14 cellular contexts compared by ENCODE assay signal in genomic region chr10:68469838-68470237, GRCh38. TPM values are rescaled to one million over a fixed set of nuclear protein-coding genes. Genes with fewer than 3 reads are reported as not detected.
A peak's percentile ranks its signal among the peaks of the same experiment; 100 is the strongest.
DNase-seq lines count a peak whose midpoint lies in the region; ATAC-seq and TF ChIP-seq lines count a peak whose summit lies in the region.
"Had no signal": no experiment of that assay in that cellular context is flagged by ENCODE, and none has a peak within 500 bp of the region (broad histone marks: within the 10 kb centered on the region; RNA-seq: fewer than 3 reads in every experiment).

No MANE protein-coding gene starts in this region.

- POLR2A ChIA-PET in CD8-positive, alpha-beta memory T cell (lab: Charles Lee) = no interaction called here

- no peak for DNase-seq in GM06990 (ENCODE audit: extremely low read depth, insufficient read length)
- DNase-seq in SJCRH30 = no peak
- DNase-seq in left lobe of liver (ENCODE audit: low spot score) = no peak
- DNase-seq in suprapubic skin (ENCODE audit: low spot score in 2 of 2) = no peak
- DNase-seq in stimulated activated naive CD4-positive, alpha-beta T cell treated with Interleukin-2 at 50 U/mL for 16 hours (lab: John Stamatoyannopoulos, UW) = no peak
- DNase-seq in CD8-positive, alpha-beta memory T cell = no peak
- DNase-seq: activated CD8-positive, alpha-beta memory T cell treated with anti-CD3 and anti-CD28 coated beads, Interleukin-2, amount 50 U/mL, for 48 hours; HCEC 1CT; IMR-90; T-helper 9 cell had no signal

- ATAC-seq in left lobe of liver = no peak
- ATAC-seq: esophagus mucosa had no signal

- no peaks in the 10 kb centered on the region for H3K4me1 ChIP-seq in SJCRH30
- H3K4me1 ChIP-seq in suprapubic skin = peaks cover 13% of the 10 kb centered on the region
- H3K4me1 ChIP-seq in CD8-positive, alpha-beta memory T cell (ENCODE audit: insufficient read depth, low read length) = peaks cover 6% of the 10 kb centered on the region

- H3K4me3 ChIP-seq in GM06990 (replicated peaks; ENCODE audit: low read depth, low read length) (peak overlapping the region; percentile 87), SJCRH30 (peak overlapping the region; percentile 75), iPS-18c (ENCODE audit: insufficient read depth, low read depth, low read length) (peak overlapping the region; percentile 93), suprapubic skin (no peak overlapping the region)
- no peak overlapping the region for H3K4me3 ChIP-seq in CD8-positive, alpha-beta memory T cell (ENCODE audit: low read length)
- H3K4me3 ChIP-seq: vagina had no signal

- H3K4me1 Mint-ChIP-seq in CD8-positive, alpha-beta memory T cell = peaks cover 10 to 31% (median 22%) of the 10 kb centered on the region in 3 donors

- peak overlapping the region in 3 of 7 donors; percentile 15 to 99 (median 96) for H3K4me3 Mint-ChIP-seq in CD8-positive, alpha-beta memory T cell

- no peak for TF ChIP-seq CTCF in 22Rv1 (IDR thresholded peaks at IDR 0.05)
- no peak for TF ChIP-seq CTCF in GM06990 (IDR thresholded peaks at IDR 0.05; ENCODE audit: insufficient read depth, low read length, poor library complexity, severe bottlenecking)
- TF ChIP-seq CTCF in suprapubic skin (IDR thresholded peaks at IDR 0.05) = no peak

- no peaks in the 10 kb centered on the region for H3K27me3 ChIP-seq in GM06990 (replicated peaks; ENCODE audit: control insufficient read depth, insufficient read depth, low read length)
- no peaks in the 10 kb centered on the region for H3K27me3 ChIP-seq in SJCRH30
- H3K27me3 ChIP-seq in suprapubic skin = no peaks in the 10 kb centered on the region
- H3K27me3 ChIP-seq in CD8-positive, alpha-beta memory T cell (ENCODE audit: insufficient read depth, low read length, poor library complexity, severe bottlenecking) = no peaks in the 10 kb centered on the region
- H3K27me3 ChIP-seq: vagina had no signal

- 94% methylated on average over 4 of the region's 4 CpGs for WGBS in suprapubic skin

- H3K36me3 ChIP-seq in GM06990 (ENCODE audit: control insufficient read depth, insufficient read depth, low read length) (no peaks in the 10 kb centered on the region; the same call in 1 of the 2 replicates), SJCRH30 (peaks cover 31% of the 10 kb centered on the region), suprapubic skin (peaks cover 4% of the 10 kb centered on the region)
- H3K36me3 ChIP-seq in CD8-positive, alpha-beta memory T cell (ENCODE audit: insufficient read depth, low read length) = no peaks in the 10 kb centered on the region
- H3K36me3 ChIP-seq: vagina had no signal

- no peaks in the 10 kb centered on the region for H3K9me3 Mint-ChIP-seq in CD8-positive, alpha-beta memory T cell

- CTCF ChIA-PET in CD8-positive, alpha-beta memory T cell (lab: Charles Lee) = no interaction called here

- peaks cover 0 to 6% (median 2%) of the 10 kb centered on the region in 3 donors for H3K36me3 Mint-ChIP-seq in CD8-positive, alpha-beta memory T cell

- no peaks in the 10 kb centered on the region for H3K27me3 Mint-ChIP-seq in CD8-positive, alpha-beta memory T cell

- no peak for TF ChIP-seq EP300 in suprapubic skin (IDR thresholded peaks at IDR 0.05)

- 0 out of 2 replicates have a peak overlapping the region, but pooled peaks have one; percentile 93 for H3K27ac ChIP-seq in 22Rv1
- H3K27ac ChIP-seq in SJCRH30 = no peak overlapping the region
- H3K27ac ChIP-seq in suprapubic skin = no peak overlapping the region
- H3K27ac ChIP-seq in CD8-positive, alpha-beta memory T cell (ENCODE audit: low read depth, low read length) = no peak overlapping the region
- H3K27ac ChIP-seq: vagina had no signal

- H3K9me3 ChIP-seq in SJCRH30 (replicated peaks) (no peaks in the 10 kb centered on the region), iPS-18c (ENCODE audit: control insufficient read depth, insufficient read depth, low read length) (no peaks in the 10 kb centered on the region), suprapubic skin (no peaks in the 10 kb centered on the region)
- H3K9me3 ChIP-seq in CD8-positive, alpha-beta memory T cell (ENCODE audit: low read length) = no peaks in the 10 kb centered on the region
- H3K9me3 ChIP-seq: vagina had no signal

- H3K27ac Mint-ChIP-seq in CD8-positive, alpha-beta memory T cell = no peak overlapping the region

- no peak for TF ChIP-seq POLR2A in suprapubic skin (IDR thresholded peaks at IDR 0.05)

RNA-seq across cellular contexts. Expression of gene DNA2, which starts 1.9 kb away (rescaled TPM):
- total RNA-seq in SJCRH30 (2014; rRNA removed; shearing (Covaris generic)) = 38.3 and 45.5 TPM in 2 replicates
- total RNA-seq in left lobe of liver (3.5 TPM), suprapubic skin (1 to 10 TPM; 2.4 to 7.2 (median 3.5) TPM)
- total RNA-seq in CD8-positive, alpha-beta memory T cell = 10 to 100 TPM; 37.3 to 40.0 TPM
- polyA plus RNA-seq in CD8-positive, alpha-beta memory T cell = 0.55 TPM

RNA-seq across cellular contexts. Expression of gene SLC25A16, which starts 57.5 kb away (rescaled TPM):
- 7.5 and 9.6 TPM in 2 replicates for total RNA-seq in SJCRH30 (2014; rRNA removed; shearing (Covaris generic))
- 28.8 TPM for total RNA-seq in left lobe of liver
- 10 to 100 TPM in 3 of 4 donors, 1 to 10 TPM in 1; 6.8 to 35.7 (median 12.9) TPM for total RNA-seq in suprapubic skin
- total RNA-seq in CD8-positive, alpha-beta memory T cell = 10 to 100 TPM; 15.1 to 18.6 TPM
- 6.6 TPM for polyA plus RNA-seq in CD8-positive, alpha-beta memory T cell

Comparison
In these comparisons a context has a peak if more than half of its experiments do, and no peak if none do; other contexts are left out.
1. H3K4me3 ChIP-seq: peak in GM06990 (single experiment), SJCRH30 (single experiment) and iPS-18c (single experiment); none in suprapubic skin (single experiment) and CD8-positive, alpha-beta memory T cell (single experiment).